1 cellular context compared by ENCODE assay signal in the genomic region with DNA sequence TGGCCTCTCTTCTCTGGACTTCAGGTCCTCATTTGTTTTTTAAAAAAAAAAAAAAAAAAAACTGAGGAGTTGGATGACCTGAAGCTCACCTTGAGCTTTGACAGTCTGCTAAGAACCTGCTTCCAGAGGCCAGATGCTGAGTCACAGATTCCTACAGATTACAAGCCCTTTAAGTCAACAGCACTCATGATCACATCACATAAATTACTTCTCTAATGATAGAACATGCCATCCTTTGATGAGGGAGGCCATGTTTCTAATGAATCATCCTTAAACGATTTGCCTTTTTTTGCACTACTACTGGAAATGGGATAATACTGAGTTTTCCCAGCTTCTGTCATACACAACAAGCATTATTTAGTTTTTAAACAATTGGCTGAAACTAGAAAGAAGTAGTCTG.
TF ChIP-seq lines count a peak whose summit lies in the region.

No MANE protein-coding gene starts in this region.

TF ChIP-seq in SK-N-SH, 30 proteins besides CTCF, POLR2A, EP300 and RAD21 (continued from another document):
- TF ChIP-seq RFX5 (IDR thresholded peaks at IDR 0.05; ENCODE audit: low read length): no peak
- no peak for TF ChIP-seq NRF1 (IDR thresholded peaks at IDR 0.05; ENCODE audit: low read depth, low read length)
- TF ChIP-seq RXRA (IDR thresholded peaks at IDR 0.05; ENCODE audit: borderline replicate concordance, low read depth): peak; percentile 98
- no peak for TF ChIP-seq MXI1 (IDR thresholded peaks at IDR 0.05; ENCODE audit: low read depth, low read length)
- TF ChIP-seq FOXJ3 (CRISPR knock-in tag; IDR thresholded peaks at IDR 0.05): no peak
- TF ChIP-seq, protein P1, sequence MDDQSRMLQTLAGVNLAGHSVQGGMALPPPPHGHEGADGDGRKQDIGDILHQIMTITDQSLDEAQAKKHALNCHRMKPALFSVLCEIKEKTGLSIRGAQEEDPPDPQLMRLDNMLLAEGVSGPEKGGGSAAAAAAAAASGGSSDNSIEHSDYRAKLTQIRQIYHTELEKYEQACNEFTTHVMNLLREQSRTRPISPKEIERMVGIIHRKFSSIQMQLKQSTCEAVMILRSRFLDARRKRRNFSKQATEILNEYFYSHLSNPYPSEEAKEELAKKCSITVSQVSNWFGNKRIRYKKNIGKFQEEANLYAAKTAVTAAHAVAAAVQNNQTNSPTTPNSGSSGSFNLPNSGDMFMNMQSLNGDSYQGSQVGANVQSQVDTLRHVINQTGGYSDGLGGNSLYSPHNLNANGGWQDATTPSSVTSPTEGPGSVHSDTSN (IDR thresholded peaks at IDR 0.05): peak; percentile 98
- no peak for TF ChIP-seq USF2 (IDR thresholded peaks at IDR 0.05; ENCODE audit: borderline replicate concordance, low read depth, low read length)
- TF ChIP-seq, protein P2, sequence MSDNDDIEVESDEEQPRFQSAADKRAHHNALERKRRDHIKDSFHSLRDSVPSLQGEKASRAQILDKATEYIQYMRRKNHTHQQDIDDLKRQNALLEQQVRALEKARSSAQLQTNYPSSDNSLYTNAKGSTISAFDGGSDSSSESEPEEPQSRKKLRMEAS (IDR thresholded peaks at IDR 0.05; ENCODE audit: low read depth): peak; percentile 65; the same call in 1 of the 2 replicates
- no peak for TF ChIP-seq EZH2phosphoT487 (IDR thresholded peaks at IDR 0.05; ENCODE audit: borderline replicate concordance, low read depth)
- TF ChIP-seq SMC3 (IDR thresholded peaks at IDR 0.05; ENCODE audit: low read depth, low read length): no peak
- TF ChIP-seq MEF2A (IDR thresholded peaks at IDR 0.05; ENCODE audit: borderline replicate concordance, low read depth): peak; percentile 84; the same call in 1 of the 2 replicates
- TF ChIP-seq JUND (IDR thresholded peaks at IDR 0.05): peak; percentile 98
- TF ChIP-seq POLR2AphosphoS5 (IDR thresholded peaks at IDR 0.05; ENCODE audit: low read depth, low read length): peak; percentile 91
- TF ChIP-seq SIN3A (IDR thresholded peaks at IDR 0.05; ENCODE audit: borderline replicate concordance, low read depth, low read length): peak; percentile 95
- TF ChIP-seq ELF1 (IDR thresholded peaks at IDR 0.05): no peak
- TF ChIP-seq ZBTB33 (IDR thresholded peaks at IDR 0.05; ENCODE audit: borderline replicate concordance, low read depth): peak; percentile 75; the same call in 1 of the 2 replicates
- no peak for TF ChIP-seq IRF3 (IDR thresholded peaks at IDR 0.05; ENCODE audit: low read depth, low read length)
- TF ChIP-seq TAF1 (IDR thresholded peaks at IDR 0.05; ENCODE audit: borderline replicate concordance, low read depth, low read length): no peak
- TF ChIP-seq RCOR1 (IDR thresholded peaks at IDR 0.05; ENCODE audit: low read length): no peak
- TF ChIP-seq GATA2 (CRISPR knock-in tag; IDR thresholded peaks at IDR 0.05): no peak
- TF ChIP-seq CHD2 (IDR thresholded peaks at IDR 0.05; ENCODE audit: low read length, partially characterized antibody): no peak
- TF ChIP-seq FOXM1 (IDR thresholded peaks at IDR 0.05; ENCODE audit: low read depth): peak; percentile 87
- TF ChIP-seq REST (IDR thresholded peaks at IDR 0.05; ENCODE audit: low read depth, low read length): peak; percentile 38; the same call in 1 of the 2 replicates
- TF ChIP-seq NFIC (IDR thresholded peaks at IDR 0.05; ENCODE audit: borderline replicate concordance): peak; percentile 84
- TF ChIP-seq YY1 (IDR thresholded peaks at IDR 0.05; ENCODE audit: low read depth): peak; percentile 81; the same call in 1 of the 2 replicates
- peak; percentile 93 for TF ChIP-seq FOSL2 (IDR thresholded peaks at IDR 0.05; ENCODE audit: borderline replicate concordance, low read depth)
- TF ChIP-seq, protein P3, sequence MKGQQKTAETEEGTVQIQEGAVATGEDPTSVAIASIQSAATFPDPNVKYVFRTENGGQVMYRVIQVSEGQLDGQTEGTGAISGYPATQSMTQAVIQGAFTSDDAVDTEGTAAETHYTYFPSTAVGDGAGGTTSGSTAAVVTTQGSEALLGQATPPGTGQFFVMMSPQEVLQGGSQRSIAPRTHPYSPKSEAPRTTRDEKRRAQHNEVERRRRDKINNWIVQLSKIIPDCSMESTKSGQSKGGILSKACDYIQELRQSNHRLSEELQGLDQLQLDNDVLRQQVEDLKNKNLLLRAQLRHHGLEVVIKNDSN (IDR thresholded peaks at IDR 0.05; ENCODE audit: borderline replicate concordance, low read depth): no peak
- peak; percentile 91 for TF ChIP-seq TEAD4 (IDR thresholded peaks at IDR 0.05; ENCODE audit: borderline replicate concordance, insufficient read depth)
- TF ChIP-seq GABPA (IDR thresholded peaks at IDR 0.05; ENCODE audit: low read depth): no peak
TF ChIP-seq in SK-N-SH: peak in this region for 15.
